1 cellular context compared by ENCODE assay signal in the genomic region with DNA sequence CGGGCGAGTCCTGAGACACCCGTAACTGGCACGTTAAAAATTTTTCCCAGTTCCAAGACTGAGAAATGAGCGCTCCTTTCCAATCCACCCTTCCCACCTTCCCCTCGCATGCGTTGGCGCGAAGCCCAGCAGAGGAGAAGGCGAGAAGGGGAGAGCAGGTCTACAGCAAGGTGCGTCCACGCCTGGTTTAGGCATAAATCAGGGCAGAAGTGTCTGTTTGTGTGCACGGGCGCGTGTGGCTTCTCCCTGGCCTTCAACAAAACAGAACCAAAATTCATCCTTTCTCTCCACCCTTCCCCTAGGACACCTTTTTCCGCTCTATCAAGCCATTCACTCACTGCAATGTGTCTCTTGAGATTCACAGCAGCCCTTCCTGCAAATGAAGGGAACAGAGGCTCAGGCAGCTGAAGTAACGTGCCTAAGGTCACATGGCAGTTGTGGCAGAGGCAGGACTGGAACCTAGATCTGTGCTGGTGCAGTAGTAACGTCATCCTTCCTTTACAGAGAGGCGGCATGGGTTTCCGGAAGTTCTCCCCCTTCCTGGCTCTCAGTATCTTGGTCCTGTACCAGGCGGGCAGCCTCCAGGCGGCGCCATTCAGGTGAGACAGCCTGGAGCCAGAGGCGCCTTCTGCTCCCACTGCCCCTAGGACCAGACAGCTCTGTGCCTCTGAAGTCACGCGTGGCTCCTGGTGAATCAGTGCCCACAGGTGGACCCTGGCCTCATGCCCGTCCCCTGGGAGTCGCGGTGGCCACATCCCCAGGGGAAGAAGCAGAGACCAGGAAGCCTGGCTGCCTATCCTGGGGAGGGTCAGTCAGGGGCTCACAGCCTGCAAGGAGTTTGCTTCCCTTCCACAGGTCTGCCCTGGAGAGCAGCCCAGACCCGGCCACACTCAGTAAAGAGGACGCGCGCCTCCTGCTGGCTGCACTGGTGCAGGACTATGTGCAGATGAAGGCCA.
A peak's percentile ranks its signal among the peaks of the same experiment; 100 is the strongest.
TF ChIP-seq lines count a peak whose summit lies in the region.

No MANE protein-coding gene starts in this region.

TF ChIP-seq in GM23338, 12 proteins besides CTCF, POLR2A, EP300 and RAD21 (continued from another document):
- peak; percentile 79; the same call in 1 of the 2 replicates for TF ChIP-seq ZNF462 (CRISPR knock-in tag; IDR thresholded peaks at IDR 0.05)
- no peak for TF ChIP-seq POLR2AphosphoS5 (IDR thresholded peaks at IDR 0.05; ENCODE audit: low read depth)
- no peak for TF ChIP-seq JUNB (IDR thresholded peaks at IDR 0.05; ENCODE audit: unreplicated experiment)
- no peak for TF ChIP-seq ETS1 (IDR thresholded peaks at IDR 0.05)
- TF ChIP-seq STAT1 (IDR thresholded peaks at IDR 0.05; ENCODE audit: unreplicated experiment) = no peak
- peak; percentile 72 for TF ChIP-seq CREB1 (CRISPR knock-in tag; IDR thresholded peaks at IDR 0.05; ENCODE audit: low read depth)
- TF ChIP-seq EZH2 (IDR thresholded peaks at IDR 0.05; ENCODE audit: low read depth, unreplicated experiment) = peak; percentile 20
